23 cellular contexts compared by ENCODE assay signal in genomic region chr11:126488591-126489370, GRCh38.
"Had no signal": no experiment of that assay in that cellular context is flagged by ENCODE, and none has a peak within 500 bp of the region (broad histone marks: within the 10 kb centered on the region; RNA-seq: fewer than 3 reads in every experiment).

No MANE protein-coding gene starts in this region.

- H3K9ac ChIP-seq: SK-N-SH had no signal

- H3K27me3 Mint-ChIP-seq: activated CD4-positive, alpha-beta memory T cell treated with anti-CD3 and anti-CD28 coated beads for 36 hours; activated naive CD8-positive, alpha-beta T cell treated with anti-CD3 and anti-CD28 coated beads for 36 hours had no signal

- H3K27ac Mint-ChIP-seq: activated CD4-positive, alpha-beta memory T cell treated with anti-CD3 and anti-CD28 coated beads for 36 hours; activated CD4-positive, alpha-beta T cell treated with anti-CD3 and anti-CD28 coated beads, Interleukin-2, amount 10 ng/mL, durations not matched to agents 7 days and 5 days; activated naive CD4-positive, alpha-beta T cell treated with anti-CD3 and anti-CD28 coated beads, Interleukin-2, amount 10 ng/mL, durations not matched to agents 7 days and 5 days; activated naive CD8-positive, alpha-beta T cell treated with anti-CD3 and anti-CD28 coated beads for 36 hours had no signal

- H3K4me3 ChIP-seq: adrenal gland, SJCRH30 had no signal

- H3K4me1 ChIP-seq: adrenal gland had no signal

- H3K36me3 ChIP-seq: adrenal gland, SJCRH30 had no signal

- H3K4me2 ChIP-seq: SK-N-SH had no signal

- H3K36me3 Mint-ChIP-seq: activated CD4-positive, alpha-beta memory T cell treated with anti-CD3 and anti-CD28 coated beads for 36 hours; activated naive CD4-positive, alpha-beta T cell treated with anti-CD3 and anti-CD28 coated beads, Interleukin-2, amount 10 ng/mL, durations not matched to agents 7 days and 5 days; activated naive CD8-positive, alpha-beta T cell treated with anti-CD3 and anti-CD28 coated beads for 36 hours had no signal

- H3K4me1 Mint-ChIP-seq: activated CD4-positive, alpha-beta T cell treated with anti-CD3 and anti-CD28 coated beads, Interleukin-2, amount 10 ng/mL, durations not matched to agents 7 days and 5 days; activated naive CD4-positive, alpha-beta T cell treated with anti-CD3 and anti-CD28 coated beads, Interleukin-2, amount 10 ng/mL, durations not matched to agents 7 days and 5 days; activated naive CD8-positive, alpha-beta T cell treated with anti-CD3 and anti-CD28 coated beads for 36 hours had no signal

- H3K9me3 Mint-ChIP-seq: activated CD4-positive, alpha-beta memory T cell treated with anti-CD3 and anti-CD28 coated beads for 36 hours; activated CD4-positive, alpha-beta T cell treated with anti-CD3 and anti-CD28 coated beads, Interleukin-2, amount 10 ng/mL, durations not matched to agents 7 days and 5 days; activated naive CD4-positive, alpha-beta T cell treated with anti-CD3 and anti-CD28 coated beads, Interleukin-2, amount 10 ng/mL, durations not matched to agents 7 days and 5 days; activated naive CD8-positive, alpha-beta T cell treated with anti-CD3 and anti-CD28 coated beads for 36 hours; activated T-cell treated with anti-CD3 and anti-CD28 coated beads, Interleukin-2, amount 50 U/mL, for 4 hours had no signal

- H3K27me3 ChIP-seq: adrenal gland, SJCRH30 had no signal

- H3K9me3 ChIP-seq: adrenal gland, SJCRH30, SK-N-SH had no signal

- H3K4me3 Mint-ChIP-seq: activated CD4-positive, alpha-beta memory T cell treated with anti-CD3 and anti-CD28 coated beads for 36 hours; activated CD4-positive, alpha-beta T cell treated with anti-CD3 and anti-CD28 coated beads, Interleukin-2, amount 10 ng/mL, durations not matched to agents 7 days and 5 days; activated naive CD4-positive, alpha-beta T cell treated with anti-CD3 and anti-CD28 coated beads, Interleukin-2, amount 10 ng/mL, durations not matched to agents 7 days and 5 days; activated naive CD8-positive, alpha-beta T cell treated with anti-CD3 and anti-CD28 coated beads for 36 hours; activated T-cell treated with anti-CD3 and anti-CD28 coated beads, Interleukin-2, amount 50 U/mL, for 4 hours had no signal

- H3K27ac ChIP-seq: adrenal gland, SJCRH30, VCaP had no signal

- DNase-seq: activated CD4-positive, alpha-beta memory T cell treated with anti-CD3 and anti-CD28 coated beads for 36 hours; activated CD4-positive, alpha-beta T cell treated with anti-CD3 and anti-CD28 coated beads, Interleukin-2, amount 10 ng/mL, durations not matched to agents 7 days and 5 days; activated CD4-positive, CD25-positive, alpha-beta regulatory T cell; activated CD8-positive, alpha-beta memory T cell treated with anti-CD3 and anti-CD28 coated beads for 24 hours; activated gamma-delta T cell treated with Interleukin-2 at 50 U/mL for 16 hours; activated naive CD4-positive, alpha-beta T cell treated with anti-CD3 and anti-CD28 coated beads, Interleukin-2, amount 10 ng/mL, durations not matched to agents 7 days and 5 days; activated naive CD8-positive, alpha-beta T cell treated with anti-CD3 and anti-CD28 coated beads for 36 hours; activated T-cell treated with anti-CD3 and anti-CD28 coated beads, Interleukin-2, amount 50 U/mL, for 4 hours; adrenal gland; anterior cingulate cortex; KG1; NCI-H1048; NCI-H146; NCI-H187 treated with DMSO at 0.1 percent for 48 hours; NCI-H2171; NCI-H226; NCI-H526; NCI-H774; Right ventricle myocardium superior; SJCRH30; SK-N-SH; T-helper 1 cell had no signal

- ATAC-seq: activated T-cell treated with anti-CD3 and anti-CD28 coated beads, Interleukin-2, amount 50 U/mL, for 4 hours had no signal
